Comparison of ENCODE assay signal across 1 cellular context in the genomic region with DNA sequence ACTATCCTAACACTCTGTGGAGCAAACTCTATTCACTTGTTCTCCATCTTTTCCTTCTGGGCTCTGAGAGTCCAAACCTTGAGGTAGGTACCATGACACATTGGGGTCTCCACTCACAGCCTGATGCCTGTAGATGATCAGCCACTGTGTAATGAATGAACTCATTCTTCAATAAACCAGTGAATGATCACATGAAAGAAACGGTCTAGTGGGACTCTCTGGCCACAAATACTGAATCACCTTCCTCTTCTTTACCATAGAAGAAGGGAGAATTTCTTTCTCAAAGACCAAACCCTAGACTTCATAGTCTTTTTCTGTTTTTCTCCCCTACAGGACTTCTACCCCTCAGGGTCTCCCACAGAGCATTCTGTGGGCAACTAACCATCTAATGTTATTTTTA.
TF ChIP-seq lines count a peak whose summit lies in the region.

No MANE protein-coding gene starts in this region.

TF ChIP-seq in A549, 52 proteins besides CTCF, POLR2A, EP300 and RAD21 (continued from another document):
- TF ChIP-seq, protein P1, sequence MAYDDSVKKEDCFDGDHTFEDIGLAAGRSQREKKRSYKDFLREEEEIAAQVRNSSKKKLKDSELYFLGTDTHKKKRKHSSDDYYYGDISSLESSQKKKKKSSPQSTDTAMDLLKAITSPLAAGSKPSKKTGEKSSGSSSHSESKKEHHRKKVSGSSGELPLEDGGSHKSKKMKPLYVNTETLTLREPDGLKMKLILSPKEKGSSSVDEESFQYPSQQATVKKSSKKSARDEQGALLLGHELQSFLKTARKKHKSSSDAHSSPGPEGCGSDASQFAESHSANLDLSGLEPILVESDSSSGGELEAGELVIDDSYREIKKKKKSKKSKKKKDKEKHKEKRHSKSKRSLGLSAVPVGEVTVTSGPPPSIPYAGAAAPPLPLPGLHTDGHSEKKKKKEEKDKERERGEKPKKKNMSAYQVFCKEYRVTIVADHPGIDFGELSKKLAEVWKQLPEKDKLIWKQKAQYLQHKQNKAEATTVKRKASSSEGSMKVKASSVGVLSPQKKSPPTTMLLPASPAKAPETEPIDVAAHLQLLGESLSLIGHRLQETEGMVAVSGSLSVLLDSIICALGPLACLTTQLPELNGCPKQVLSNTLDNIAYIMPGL (CRISPR knock-in tag; IDR thresholded peaks at IDR 0.05; ENCODE audit: borderline replicate concordance), result no peak
- TF ChIP-seq CHD4 (IDR thresholded peaks at IDR 0.05; ENCODE audit: borderline replicate concordance) (no peak), EHMT2 (IDR thresholded peaks at IDR 0.05; ENCODE audit: low read depth) (no peak)
